22 cellular contexts compared by ENCODE assay signal in genomic region chr1:221884821-221885220, GRCh38.
"Had no signal": no experiment of that assay in that cellular context is flagged by ENCODE, and none has a peak within 500 bp of the region (broad histone marks: within the 10 kb centered on the region; RNA-seq: fewer than 3 reads in every experiment).

No MANE protein-coding gene starts in this region.

- H3K27me3 ChIP-seq: gastroesophageal sphincter, neural progenitor cell, stomach had no signal

- H3K9ac ChIP-seq: neural progenitor cell had no signal

- H2AFZ ChIP-seq: neural progenitor cell had no signal

- H3K27ac ChIP-seq: coronary artery, gastroesophageal sphincter, neural progenitor cell, stomach, thoracic aorta had no signal

- H3K27ac Mint-ChIP-seq: activated CD4-positive, alpha-beta memory T cell treated with anti-CD3 and anti-CD28 coated beads, Interleukin-2, amount 10 ng/mL, durations not matched to agents 7 days and 5 days; activated naive CD4-positive, alpha-beta T cell treated with anti-CD3 and anti-CD28 coated beads, Interleukin-2, amount 50 U/mL, for 24 hours; brain; naive B cell; neural progenitor cell; T-helper 17 cell; WTC11 had no signal

- H3K36me3 Mint-ChIP-seq: activated naive CD4-positive, alpha-beta T cell treated with anti-CD3 and anti-CD28 coated beads, Interleukin-2, amount 50 U/mL, for 24 hours; brain; naive B cell; neural progenitor cell; WTC11 had no signal

- DNase-seq: activated CD4-positive, alpha-beta memory T cell treated with anti-CD3 and anti-CD28 coated beads, Interleukin-2, amount 10 ng/mL, durations not matched to agents 7 days and 5 days; activated CD4-positive, alpha-beta T cell treated with anti-CD3 and anti-CD28 coated beads for 4 hours; activated effector memory CD4-positive, alpha-beta T cell treated with Interleukin-2 at 50 U/mL for 16 hours; activated T-cell treated with anti-CD3 and anti-CD28 coated beads, Interleukin-2, amount 50 U/mL, for 4 hours; central memory CD4-positive, alpha-beta T cell; effector CD4-positive, alpha-beta T cell; islet precursor cell; midbrain; naive B cell; stimulated activated CD4-positive, alpha-beta T cell treated with anti-CD3 and anti-CD28 coated beads, Interleukin-1b, Interleukin-23, amount 100 ng/mL, for 48 hours; stomach; T-helper 17 cell had no signal

- H3K9me3 ChIP-seq: gastroesophageal sphincter, stomach, thoracic aorta had no signal

- H3K4me2 ChIP-seq: neural progenitor cell had no signal

- H3K4me1 ChIP-seq: neural progenitor cell had no signal

- H3K4me3 Mint-ChIP-seq: activated CD4-positive, alpha-beta memory T cell treated with anti-CD3 and anti-CD28 coated beads, Interleukin-2, amount 10 ng/mL, durations not matched to agents 7 days and 5 days; activated naive CD4-positive, alpha-beta T cell treated with anti-CD3 and anti-CD28 coated beads, Interleukin-2, amount 50 U/mL, for 24 hours; activated T-cell treated with anti-CD3 and anti-CD28 coated beads, Interleukin-2, amount 50 U/mL, for 4 hours; brain; neural progenitor cell; T-helper 17 cell; WTC11 had no signal

- H3K36me3 ChIP-seq: gastroesophageal sphincter, neural progenitor cell, stomach, thoracic aorta had no signal

- H3K4me3 ChIP-seq: coronary artery, gastroesophageal sphincter, neural progenitor cell, stomach, thoracic aorta had no signal

- H3K4me1 Mint-ChIP-seq: activated CD4-positive, alpha-beta memory T cell treated with anti-CD3 and anti-CD28 coated beads, Interleukin-2, amount 10 ng/mL, durations not matched to agents 7 days and 5 days; activated naive CD4-positive, alpha-beta T cell treated with anti-CD3 and anti-CD28 coated beads, Interleukin-2, amount 50 U/mL, for 24 hours; neural progenitor cell had no signal

- ATAC-seq: activated T-cell treated with anti-CD3 and anti-CD28 coated beads, Interleukin-2, amount 50 U/mL, for 4 hours; gastroesophageal sphincter; left lobe of liver; sciatic nerve; T-helper 17 cell; WTC11 had no signal

- FAIRE-seq: endothelial cell of umbilical vein had no signal

- H3K9me3 Mint-ChIP-seq: activated CD4-positive, alpha-beta memory T cell treated with anti-CD3 and anti-CD28 coated beads, Interleukin-2, amount 10 ng/mL, durations not matched to agents 7 days and 5 days; activated naive CD4-positive, alpha-beta T cell treated with anti-CD3 and anti-CD28 coated beads, Interleukin-2, amount 50 U/mL, for 24 hours; activated T-cell treated with anti-CD3 and anti-CD28 coated beads, Interleukin-2, amount 50 U/mL, for 4 hours; brain; naive B cell; neural progenitor cell had no signal

- H3K27me3 Mint-ChIP-seq: activated naive CD4-positive, alpha-beta T cell treated with anti-CD3 and anti-CD28 coated beads, Interleukin-2, amount 50 U/mL, for 24 hours had no signal
